ENCODE assay signal across 19 cellular contexts in the genomic region with DNA sequence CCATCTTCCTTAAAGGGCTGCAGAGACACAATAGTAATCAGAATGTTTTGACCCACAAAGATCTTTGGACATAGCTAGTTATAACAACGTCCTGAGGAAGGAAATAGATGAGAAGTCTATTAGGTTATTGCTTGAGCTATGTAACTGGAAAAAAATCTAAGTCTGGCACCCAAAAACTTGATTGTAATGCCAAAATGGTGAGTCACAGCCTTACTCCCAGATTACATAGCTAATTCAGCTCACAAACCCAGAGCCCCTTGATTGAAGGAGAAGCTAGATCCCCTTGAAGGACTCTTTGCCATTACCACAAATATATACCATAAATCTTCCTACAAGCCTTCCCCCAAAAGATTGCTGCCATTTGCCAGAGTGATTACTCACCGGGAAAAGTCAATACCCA.
DNase-seq lines count a peak whose midpoint lies in the region; ATAC-seq, FAIRE-seq and TF ChIP-seq lines count a peak whose summit lies in the region.
"Had no signal": no experiment of that assay in that cellular context is flagged by ENCODE, and none has a peak within 500 bp of the region (broad histone marks: within the 10 kb centered on the region; RNA-seq: fewer than 3 reads in every experiment).

No MANE protein-coding gene starts in this region.

- intact Hi-C loops in IMR-90 (cut with micrococcal nuclease) = no loop called here
- intact Hi-C loops in mammary epithelial cell (cut with micrococcal nuclease) = no loop called here

- POLR2A ChIA-PET in IMR-90 (lab: Charles Lee; ENCODE audit: unreplicated experiment) = no interaction called here
- POLR2A ChIA-PET in naive thymus-derived CD8-positive, alpha-beta T cell (lab: Charles Lee) = no interaction called here

- H2AK5ac ChIP-seq in IMR-90 (ENCODE audit: low read depth, low read length) = no peak overlapping the region

- H3K9me3 ChIP-seq in IMR-90 (ENCODE audit: control insufficient read depth, insufficient read depth, low read length) = no peaks in the 10 kb centered on the region
- no peaks in the 10 kb centered on the region for H3K9me3 ChIP-seq in mammary epithelial cell (replicated peaks; ENCODE audit: insufficient read depth, low read length)
- H3K9me3 ChIP-seq: gastroesophageal sphincter had no signal

- no peak overlapping the region for H4K8ac ChIP-seq in IMR-90 (ENCODE audit: low read depth in 2 of 2, low read length in 2 of 2)

- no TSS peak for BruUV-seq in IMR-90 (replicated peaks; lab: Mats Ljungman, UMichigan)
- BruUV-seq in mammary epithelial cell (replicated peaks; lab: Mats Ljungman, UMichigan) = no TSS peak

- TF ChIP-seq RAD21 in IMR-90 (IDR thresholded peaks at IDR 0.05; ENCODE audit: low read length) = no peak

- no peak overlapping the region for H3K4me2 ChIP-seq in IMR-90 (ENCODE audit: low read depth, low read length)
- no peak overlapping the region for H3K4me2 ChIP-seq in mammary epithelial cell (ENCODE audit: insufficient read depth, low read depth, low read length)
- H3K4me2 ChIP-seq: KMS-11 had no signal

- H3K27ac Mint-ChIP-seq in naive thymus-derived CD8-positive, alpha-beta T cell = no peak overlapping the region
- H3K27ac Mint-ChIP-seq: naive thymus-derived CD4-positive, alpha-beta T cell had no signal

- peaks cover 0 to 7% (median 2%) of the 10 kb centered on the region in 5 donors for H3K27me3 Mint-ChIP-seq in naive thymus-derived CD8-positive, alpha-beta T cell

- H2AFZ ChIP-seq in IMR-90 (replicated peaks; ENCODE audit: low read length, poor library complexity) (no peak overlapping the region), mammary epithelial cell (ENCODE audit: low read depth, low read length) (no peak overlapping the region)

- no peaks in the 10 kb centered on the region for H3K9me1 ChIP-seq in IMR-90 (ENCODE audit: insufficient read depth, low read length)

- no peak overlapping the region for H2BK15ac ChIP-seq in IMR-90 (ENCODE audit: low read depth, low read length)

- TF ChIP-seq CTCF in AG10803 (conservative IDR thresholded peaks at IDR 0.05; ENCODE audit: low read length) (no peak), IMR-90 (conservative IDR thresholded peaks at IDR 0.05; ENCODE audit: low read depth, low read length) (no peak), mammary epithelial cell (conservative IDR thresholded peaks at IDR 0.05 in 1 of 2, IDR thresholded peaks at IDR 0.05 in 1 of 2; ENCODE audit: extremely low read depth in 1 of 2, insufficient read depth in 1 of 2, low read depth in 1 of 2, low read length in 2 of 2) (no peak), kidney epithelial cell (IDR thresholded peaks at IDR 0.05; ENCODE audit: insufficient read depth, low read length, poor library complexity, severe bottlenecking) (no peak)

- FAIRE-seq in frontal cortex (lab: Jason Lieb, UNC) = no peak
- FAIRE-seq: small intestine had no signal

- H3K9ac ChIP-seq in IMR-90 (ENCODE audit: low read depth, low read length) = no peak overlapping the region
- H3K9ac ChIP-seq in mammary epithelial cell (ENCODE audit: insufficient read depth, low read length) = no peak overlapping the region
- H3K9ac ChIP-seq: KMS-11 had no signal

- no peak overlapping the region for H3K4me3 Mint-ChIP-seq in naive thymus-derived CD8-positive, alpha-beta T cell
- H3K4me3 Mint-ChIP-seq: naive thymus-derived CD4-positive, alpha-beta T cell had no signal

- H2BK120ac ChIP-seq in IMR-90 (ENCODE audit: low read depth, low read length) = peak overlapping the region; percentile 32; the same call in 1 of the 2 replicates

- no peaks in the 10 kb centered on the region for H3K36me3 ChIP-seq in IMR-90 (ENCODE audit: control insufficient read depth, insufficient read depth, low read length)
- H3K36me3 ChIP-seq in mammary epithelial cell (ENCODE audit: insufficient read depth, low read length) = no peaks in the 10 kb centered on the region
- no peaks in the 10 kb centered on the region for H3K36me3 ChIP-seq in kidney epithelial cell (ENCODE audit: control insufficient read depth, insufficient read depth, low read length)
- H3K36me3 ChIP-seq: gastroesophageal sphincter had no signal

- no peaks in the 10 kb centered on the region for H3K4me1 Mint-ChIP-seq in naive thymus-derived CD8-positive, alpha-beta T cell
- H3K4me1 Mint-ChIP-seq: naive thymus-derived CD4-positive, alpha-beta T cell had no signal

- no peaks in the 10 kb centered on the region for H4K20me1 ChIP-seq in IMR-90 (ENCODE audit: insufficient read depth, low read length)
- H4K20me1 ChIP-seq in mammary epithelial cell (ENCODE audit: insufficient read depth, low read length) = no peaks in the 10 kb centered on the region

- no peak overlapping the region for H3K4me3 ChIP-seq in AG10803 (ENCODE audit: low read length)
- no peak overlapping the region for H3K4me3 ChIP-seq in IMR-90 (ENCODE audit: insufficient read depth, low read depth, low read length)
- no peak overlapping the region for H3K4me3 ChIP-seq in mammary epithelial cell (replicated peaks in 1 of 3; ENCODE audit: insufficient read depth in 1 of 3, low read depth in 2 of 3, low read length in 3 of 3)
- no peak overlapping the region for H3K4me3 ChIP-seq in kidney epithelial cell (ENCODE audit: low read depth, low read length)
- H3K4me3 ChIP-seq: gastroesophageal sphincter, SK-N-MC had no signal

- no peaks in the 10 kb centered on the region for H3K4me1 ChIP-seq in IMR-90 (ENCODE audit: control insufficient read depth, insufficient read depth, low read length)
- peaks cover 26% of the 10 kb centered on the region for H3K4me1 ChIP-seq in mammary epithelial cell (ENCODE audit: insufficient read depth, low read length)
- H3K4me1 ChIP-seq: gastroesophageal sphincter had no signal

- no peak overlapping the region for H4K91ac ChIP-seq in IMR-90 (ENCODE audit: insufficient read depth, low read depth, low read length)

- no peak overlapping the region for H3K4ac ChIP-seq in IMR-90 (ENCODE audit: low read depth, low read length)

- TF ChIP-seq POLR2A in IMR-90 (IDR thresholded peaks at IDR 0.05; ENCODE audit: low read depth, low read length) = no peak

- H3K18ac ChIP-seq in IMR-90 (ENCODE audit: low read depth, low read length) = no peak overlapping the region

- in situ Hi-C loops in IMR-90 (cut with MboI; ENCODE audit: low sequenced_read_pairs) = no loop called here
- in situ Hi-C loops in mammary epithelial cell (cut with MboI; ENCODE audit: low sequenced_read_pairs in 2 of 2) = no loop called here

- peaks cover 0 to 17% (median 0%) of the 10 kb centered on the region in 9 donors for H3K9me3 Mint-ChIP-seq in naive thymus-derived CD8-positive, alpha-beta T cell

- H2BK20ac ChIP-seq in IMR-90 (ENCODE audit: low read depth, low read length) = no peak overlapping the region

- no peak overlapping the region for H2BK5ac ChIP-seq in IMR-90 (ENCODE audit: low read depth, low read length, poor library complexity, severe bottlenecking)

- H3K27me3 ChIP-seq in IMR-90 (ENCODE audit: control insufficient read depth, insufficient read depth, low read length) (no peaks in the 10 kb centered on the region), mammary epithelial cell (ENCODE audit: insufficient read depth, low read length) (no peaks in the 10 kb centered on the region), kidney epithelial cell (ENCODE audit: control insufficient read depth, insufficient read depth, low read length) (no peaks in the 10 kb centered on the region)
- H3K27me3 ChIP-seq: gastroesophageal sphincter had no signal

- no peaks in the 10 kb centered on the region for H3K79me2 ChIP-seq in mammary epithelial cell (ENCODE audit: insufficient read depth, low read length)

- no CpG with 5 or more reads among the region's 2 CpGs for WGBS in IMR-90 (ENCODE audit: extremely low coverage in 2 of 2, insufficient read length in 1 of 2), 2 experiments
- 50% methylated on average over 2 of the region's 2 CpGs for WGBS in mammary epithelial cell (ENCODE audit: low coverage, missing lambda C conversion rate)

- dilution Hi-C loops in IMR-90 (cut with HindIII; ENCODE audit: low sequenced_read_pairs, unreplicated experiment) = no loop called here
- dilution Hi-C loops in mammary epithelial cell (cut with HindIII; ENCODE audit: low sequenced_read_pairs) = no loop called here

- no peaks in the 10 kb centered on the region for H3K79me1 ChIP-seq in IMR-90 (ENCODE audit: low read depth in 1 of 2, low read length in 2 of 2)

- H3K27ac ChIP-seq in IMR-90 (ENCODE audit: insufficient read depth, low read length) (no peak overlapping the region), mammary epithelial cell (ENCODE audit: insufficient read depth, low read depth, low read length) (no peak overlapping the region)
- H3K27ac ChIP-seq: gastroesophageal sphincter, KMS-11, SK-N-MC had no signal

- CTCF ChIA-PET in IMR-90 (lab: Yijun Ruan, JAX) = no interaction called here
- CTCF ChIA-PET in mammary epithelial cell (lab: Charles Lee; ENCODE audit: low non-redundant PET) = interaction anchor here (0.5 to 0.6 kb wide), 2 partner anchors 179 to 798 kb away, joined by 3 to 7 read pairs; no protein-coding TSS in a partner anchor

- H2AK9ac ChIP-seq in IMR-90 (replicated peaks; ENCODE audit: low read depth, low read length, poor library complexity) = no peak overlapping the region

- DNase-seq in AG10803 (ENCODE audit: low read depth) (peak; percentile 79), IMR-90 (peak; percentile 15), mammary epithelial cell (peak; percentile 38), kidney epithelial cell (ENCODE audit: low read depth) (peak; percentile 14), activated T-cell treated with anti-CD3 and anti-CD28 coated beads for 4 hours (no peak), frontal cortex (ENCODE audit: low spot score in 2 of 2) (no peak)
- DNase-seq in naive thymus-derived CD8-positive, alpha-beta T cell = no peak
- DNase-seq: activated CD4-positive, alpha-beta T cell treated with anti-CD3 and anti-CD28 coated beads for 1 hour; activated effector memory CD4-positive, alpha-beta T cell treated with Interleukin-2 at 50 U/mL for 16 hours; naive thymus-derived CD4-positive, alpha-beta T cell; NCI-H748 treated with DMSO at 0.1 percent for 48 hours; OCI-M1; small intestine; stimulated activated CD4-positive, alpha-beta T cell treated with anti-CD3 and anti-CD28 coated beads, Interleukin-4, amount 100 ng/mL, for 1 hour had no signal

- no peaks in the 10 kb centered on the region for H3K36me3 Mint-ChIP-seq in naive thymus-derived CD8-positive, alpha-beta T cell
- H3K36me3 Mint-ChIP-seq: naive thymus-derived CD4-positive, alpha-beta T cell had no signal

- no peak overlapping the region for H4K5ac ChIP-seq in IMR-90 (ENCODE audit: low read depth, low read length)

- no peak overlapping the region for H3K56ac ChIP-seq in IMR-90 (ENCODE audit: extremely low read depth, insufficient read depth, low read length)

- no peak overlapping the region for H3K23ac ChIP-seq in IMR-90 (ENCODE audit: low read depth, low read length)

- ATAC-seq in IMR-90 (ENCODE audit: low read depth) (no peak), HG02973 (IDR thresholded peaks at IDR 0.05; ENCODE audit: unreplicated experiment) (no peak)
- ATAC-seq in naive thymus-derived CD8-positive, alpha-beta T cell = no peak
- ATAC-seq: gastroesophageal sphincter; HCT116; naive thymus-derived CD4-positive, alpha-beta T cell had no signal

- no peak overlapping the region for H3K14ac ChIP-seq in IMR-90 (replicated peaks; ENCODE audit: low read depth, low read length)

TF ChIP-seq in IMR-90, 13 proteins besides CTCF, POLR2A, EP300 and RAD21 (continues in another document):
- no peak for TF ChIP-seq RCOR1 (IDR thresholded peaks at IDR 0.05; ENCODE audit: insufficient replicate concordance, low read length)
- no peak for TF ChIP-seq SMC3 (IDR thresholded peaks at IDR 0.05; ENCODE audit: low read depth, low read length)
- TF ChIP-seq CEBPB (IDR thresholded peaks at IDR 0.05; ENCODE audit: low read depth, low read length) = no peak

Comparison
In these comparisons a context has a peak if more than half of its experiments do, and no peak if none do; other contexts are left out.
1. DNase-seq: peak in AG10803 (single experiment), IMR-90 (single experiment), mammary epithelial cell (single experiment) and kidney epithelial cell (single experiment); none in naive thymus-derived CD8-positive, alpha-beta T cell (0 of 10), activated T-cell treated with anti-CD3 and anti-CD28 coated beads for 4 hours (single experiment) and frontal cortex (0 of 2).